In the genomic region with DNA sequence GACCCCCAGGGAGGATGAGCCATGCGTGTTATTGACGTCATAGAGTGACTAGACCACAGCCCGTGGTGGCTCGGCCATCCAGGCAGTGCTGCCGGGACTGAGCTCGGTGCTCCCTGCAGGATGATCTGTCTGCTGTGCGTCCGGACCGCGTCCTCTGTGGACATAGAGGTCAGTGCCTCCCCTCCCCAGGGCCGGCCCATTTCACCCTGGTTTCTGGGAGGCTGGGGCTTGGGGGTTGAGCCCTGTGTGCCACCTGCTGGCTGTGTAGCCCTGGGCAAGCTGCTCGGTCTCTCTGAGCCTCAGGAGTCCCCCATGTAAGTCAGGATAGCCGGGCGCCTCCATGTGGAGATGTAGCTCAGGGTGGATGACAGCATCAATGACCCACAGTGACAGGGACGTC, we compare ENCODE assay signal across 9 cellular contexts. TPM values are rescaled to one million over a fixed set of nuclear protein-coding genes. Genes with fewer than 3 reads are reported as not detected.
DNase-seq lines count a peak whose midpoint lies in the region; ATAC-seq and TF ChIP-seq lines count a peak whose summit lies in the region.
"Had no signal": no experiment of that assay in that cellular context is flagged by ENCODE, and none has a peak within 500 bp of the region (broad histone marks: within the 10 kb centered on the region; RNA-seq: fewer than 3 reads in every experiment).

No MANE protein-coding gene starts in this region.

- ATAC-seq in left lobe of liver = peak; percentile 84

- H3K4me1 Mint-ChIP-seq in endothelial cell (ENCODE audit: unreplicated experiment) = no peaks in the 10 kb centered on the region

- peaks cover 25% of the 10 kb centered on the region for H3K36me3 Mint-ChIP-seq in endothelial cell (ENCODE audit: low read depth, unreplicated experiment)

- peak overlapping the region in 1 of 11 experiments; percentile 17; a peak in 1 of 22 replicates for H3K27ac ChIP-seq in BLaER1 treated with 17β-estradiol and CSF1 and Interleukin-3, amounts not matched to agents 10 nM and 100 nM

- H3K36me3 ChIP-seq in BLaER1 treated with 17β-estradiol and CSF1 and Interleukin-3, amounts not matched to agents 10 nM and 100 nM = peaks cover 34 to 64% (median 53%) of the 10 kb centered on the region in 11 experiments

- peaks cover 7 to 85% (median 51%) of the 10 kb centered on the region in 11 experiments; a peak in 19 of 22 replicates for H4K20me1 ChIP-seq in BLaER1 treated with 17β-estradiol and CSF1 and Interleukin-3, amounts not matched to agents 10 nM and 100 nM

- H3K27me3 Mint-ChIP-seq in endothelial cell (ENCODE audit: unreplicated experiment) = peaks cover 1% of the 10 kb centered on the region

- H3K27ac Mint-ChIP-seq in endothelial cell (ENCODE audit: unreplicated experiment) = no peak overlapping the region
- H3K27ac Mint-ChIP-seq: T-helper 2 cell treated with Interferon-gamma antibody and Interleukin-4, amounts not matched to agents 5 μg/mL and 100 μg/mL, for 36 hours had no signal

- H3K9me3 ChIP-seq in BLaER1 treated with 17β-estradiol and CSF1 and Interleukin-3, amounts not matched to agents 10 nM and 100 nM (replicated peaks in 1 of 11) = no peaks in the 10 kb centered on the region

- no peaks in the 10 kb centered on the region for H3K9me3 Mint-ChIP-seq in endothelial cell (ENCODE audit: unreplicated experiment)
- H3K9me3 Mint-ChIP-seq: T-helper 2 cell treated with Interferon-gamma antibody and Interleukin-4, amounts not matched to agents 5 μg/mL and 100 μg/mL, for 36 hours had no signal

- peak overlapping the region in 6 of 11 experiments; percentile 7 to 44 (median 24); a peak in 6 of 22 replicates for H3K9ac ChIP-seq in BLaER1 treated with 17β-estradiol and CSF1 and Interleukin-3, amounts not matched to agents 10 nM and 100 nM

- H3K4me1 ChIP-seq in BLaER1 treated with 17β-estradiol and CSF1 and Interleukin-3, amounts not matched to agents 10 nM and 100 nM = peaks cover 26 to 67% (median 62%) of the 10 kb centered on the region in 10 experiments

- no peak for TF ChIP-seq CTCF in endothelial cell (IDR thresholded peaks at IDR 0.05; ENCODE audit: unreplicated experiment)

- no peak overlapping the region for H3K4me3 Mint-ChIP-seq in endothelial cell (ENCODE audit: unreplicated experiment)
- H3K4me3 Mint-ChIP-seq: T-helper 2 cell treated with Interferon-gamma antibody and Interleukin-4, amounts not matched to agents 5 μg/mL and 100 μg/mL, for 36 hours had no signal

- no peak overlapping the region for H3K4me3 ChIP-seq in BLaER1 treated with 17β-estradiol and CSF1 and Interleukin-3, amounts not matched to agents 10 nM and 100 nM

- H3K4me2 ChIP-seq in BLaER1 treated with 17β-estradiol and CSF1 and Interleukin-3, amounts not matched to agents 10 nM and 100 nM = peak overlapping the region; percentile 40 to 97 (median 73)

- DNase-seq in SK-MEL-5 (ENCODE audit: low read depth, low spot score) = peak; percentile 16
- peak; percentile 73 for DNase-seq in left lobe of liver (ENCODE audit: low spot score)
- no peak for DNase-seq in COLO829 (ENCODE audit: low spot score)
- DNase-seq in endothelial cell (ENCODE audit: low spot score) = no peak
- no peak for DNase-seq in NCI-H2029 treated with DMSO at 0.1 percent for 48 hours (lab: John Stamatoyannopoulos, UW)
- DNase-seq: activated naive CD4-positive, alpha-beta T cell; NCI-H146 had no signal

- in situ Hi-C loops in SK-MEL-5 (cut with HindIII; ENCODE audit: low pct_unique_long_range_greater_than_20kb, low sequenced_read_pairs) = no loop called here

- H3K27me3 ChIP-seq in BLaER1 treated with 17β-estradiol and CSF1 and Interleukin-3, amounts not matched to agents 10 nM and 100 nM = no peaks in the 10 kb centered on the region

RNA-seq across cellular contexts. Expression of gene TSC2, which starts 8.3 kb away (rescaled TPM):
- 11.6 and 20.2 TPM in 2 replicates for total RNA-seq in SK-MEL-5 (2014; rRNA removed; shearing (Covaris generic))
- polyA plus RNA-seq in SK-MEL-5 (2015; cell fraction: cytosol; rRNA removed) = 32.7 and 36.0 TPM in 2 replicates
- 212 and 240 TPM in 2 replicates for polyA plus RNA-seq in SK-MEL-5 (2015; cell fraction: nucleus; rRNA removed)
- total RNA-seq in left lobe of liver (117 TPM), endothelial cell (ENCODE audit: unreplicated experiment) (180 TPM)

RNA-seq across cellular contexts. Expression of gene NTHL1, which starts 8.4 kb away (rescaled TPM):
- 27.0 and 31.2 TPM in 2 replicates for total RNA-seq in SK-MEL-5 (2014; rRNA removed; shearing (Covaris generic))
- 29.1 and 34.8 TPM in 2 replicates for polyA plus RNA-seq in SK-MEL-5 (2015; cell fraction: cytosol; rRNA removed)
- polyA plus RNA-seq in SK-MEL-5 (2015; cell fraction: nucleus; rRNA removed) = 22.1 and 24.7 TPM in 2 replicates
- 109 TPM for total RNA-seq in left lobe of liver
- 25.6 TPM for total RNA-seq in endothelial cell (ENCODE audit: unreplicated experiment)

RNA-seq across cellular contexts. Expression of gene NHERF2, which starts 29.4 kb away (rescaled TPM):
- 7.0 and 9.3 TPM in 2 replicates for total RNA-seq in SK-MEL-5 (2014; rRNA removed; shearing (Covaris generic))
- 25.9 and 28.6 TPM in 2 replicates for polyA plus RNA-seq in SK-MEL-5 (2015; cell fraction: cytosol; rRNA removed)
- 9.8 and 16.0 TPM in 2 replicates for polyA plus RNA-seq in SK-MEL-5 (2015; cell fraction: nucleus; rRNA removed)
- total RNA-seq in left lobe of liver (334 TPM), endothelial cell (ENCODE audit: unreplicated experiment) (78.8 TPM)

RNA-seq across cellular contexts. Expression of gene NPW, which starts 36.5 kb away (rescaled TPM):
- 0.55 TPM in 1 of 2 replicates, not detected in the other for total RNA-seq in SK-MEL-5 (2014; rRNA removed; shearing (Covaris generic))
- 0.72 and 0.94 TPM in 2 replicates for polyA plus RNA-seq in SK-MEL-5 (2015; cell fraction: cytosol; rRNA removed)
- polyA plus RNA-seq in SK-MEL-5 (2015; cell fraction: nucleus; rRNA removed) = 2.2 and 4.5 TPM in 2 replicates
- total RNA-seq in left lobe of liver (8.5 TPM), endothelial cell (ENCODE audit: unreplicated experiment) (0.82 TPM)

RNA-seq across cellular contexts. Expression of gene ZNF598, which starts 46.5 kb away (rescaled TPM):
- total RNA-seq in SK-MEL-5 (2014; rRNA removed; shearing (Covaris generic)) = 10.4 and 10.7 TPM in 2 replicates
- 67.3 and 93.2 TPM in 2 replicates for polyA plus RNA-seq in SK-MEL-5 (2015; cell fraction: cytosol; rRNA removed)
- polyA plus RNA-seq in SK-MEL-5 (2015; cell fraction: nucleus; rRNA removed) = 123 and 229 TPM in 2 replicates
- 29.9 TPM for total RNA-seq in left lobe of liver
- total RNA-seq in endothelial cell (ENCODE audit: unreplicated experiment) = 34.4 TPM

Comparison
In these comparisons a context has a peak if more than half of its experiments do, and no peak if none do; other contexts are left out.
1. DNase-seq: peak in SK-MEL-5 (single experiment) and left lobe of liver (single experiment); none in COLO829 (single experiment), endothelial cell (single experiment) and NCI-H2029 treated with DMSO at 0.1 percent for 48 hours (single experiment).